ENCODE assay signal across 24 cellular contexts in the genomic region with DNA sequence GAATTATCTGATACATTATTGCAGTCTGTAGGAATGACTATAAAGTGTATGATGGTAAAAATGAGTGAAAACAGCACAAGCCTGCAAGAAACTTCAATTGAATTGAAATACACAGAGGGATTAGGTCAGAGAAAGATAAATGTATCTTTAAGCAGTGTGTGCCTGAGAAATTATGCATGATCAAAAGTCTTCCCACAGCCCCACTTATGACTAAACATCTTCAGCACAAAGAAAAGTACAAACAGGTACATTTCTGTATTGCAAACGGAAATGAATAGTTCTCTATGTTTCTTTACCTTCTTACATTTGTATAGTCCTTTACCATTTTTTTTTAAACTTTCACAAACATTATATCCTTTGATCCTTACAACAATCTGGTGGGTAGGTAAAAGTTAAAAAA.
A peak's percentile ranks its signal among the peaks of the same experiment; 100 is the strongest.
DNase-seq lines count a peak whose midpoint lies in the region; ATAC-seq, FAIRE-seq and TF ChIP-seq lines count a peak whose summit lies in the region.
"Had no signal": no experiment of that assay in that cellular context is flagged by ENCODE, and none has a peak within 500 bp of the region (broad histone marks: within the 10 kb centered on the region; RNA-seq: fewer than 3 reads in every experiment).

No MANE protein-coding gene starts in this region.

- peaks cover 4% of the 10 kb centered on the region for H3K4me1 Mint-ChIP-seq in activated naive CD4-positive, alpha-beta T cell treated with anti-CD3 and anti-CD28 coated beads, Interleukin-2, amount 10 ng/mL, durations not matched to agents 7 days and 5 days
- H3K4me1 Mint-ChIP-seq in activated naive CD4-positive, alpha-beta T cell treated with anti-CD3 and anti-CD28 coated beads for 36 hours (ENCODE audit: low read depth): peaks cover 18% of the 10 kb centered on the region
- H3K4me1 Mint-ChIP-seq: CD8-positive, alpha-beta memory T cell had no signal

- no peak for ATAC-seq in left cardiac atrium
- ATAC-seq: A549, GM12878 had no signal

- H3K36me3 Mint-ChIP-seq in activated naive CD4-positive, alpha-beta T cell treated with anti-CD3 and anti-CD28 coated beads, Interleukin-2, amount 10 ng/mL, durations not matched to agents 7 days and 5 days: peaks cover 2% of the 10 kb centered on the region
- no peaks in the 10 kb centered on the region for H3K36me3 Mint-ChIP-seq in activated naive CD4-positive, alpha-beta T cell treated with anti-CD3 and anti-CD28 coated beads for 36 hours (ENCODE audit: low read depth)
- H3K36me3 Mint-ChIP-seq: CD14-positive monocyte; CD8-positive, alpha-beta memory T cell had no signal

- H3K4me3 ChIP-seq in osteoblast (ENCODE audit: insufficient read depth, low read length) (no peak overlapping the region), kidney (ENCODE audit: low read length in 2 of 2) (no peak overlapping the region)
- H3K4me3 ChIP-seq: A549; BLaER1 treated with 17β-estradiol and CSF1 and Interleukin-3, amounts not matched to agents 10 nM and 100 nM; GM12878 had no signal

- no peak overlapping the region for H3K9ac ChIP-seq in kidney (ENCODE audit: low read length in 2 of 2)
- H3K9ac ChIP-seq: BLaER1 treated with 17β-estradiol and CSF1 and Interleukin-3, amounts not matched to agents 10 nM and 100 nM had no signal

- intact Hi-C loops in activated naive CD4-positive, alpha-beta T cell treated with anti-CD3 and anti-CD28 coated beads for 36 hours (cut with micrococcal nuclease): no loop called here
- intact Hi-C loops in left cardiac atrium (cut with DNase I): no loop called here
- intact Hi-C loops in kidney (cut with DNase I): no loop called here

- no peak for TF ChIP-seq CTCF in osteoblast (IDR thresholded peaks at IDR 0.05; ENCODE audit: extremely low read depth, low read depth, low read length)
- TF ChIP-seq CTCF in kidney (IDR thresholded peaks at IDR 0.05; ENCODE audit: borderline replicate concordance, extremely low read depth, insufficient read depth): no peak

- H2AFZ ChIP-seq in osteoblast (ENCODE audit: low read length): no peak overlapping the region

- no peak overlapping the region for H3K27ac ChIP-seq in osteoblast (ENCODE audit: low read depth, low read length)
- H3K27ac ChIP-seq in kidney (ENCODE audit: low read depth in 2 of 2, low read length in 2 of 2): no peak overlapping the region
- H3K27ac ChIP-seq: A549; BLaER1 treated with 17β-estradiol and CSF1 and Interleukin-3, amounts not matched to agents 10 nM and 100 nM had no signal

- peak overlapping the region; percentile 12 for H3K27ac Mint-ChIP-seq in activated naive CD4-positive, alpha-beta T cell treated with anti-CD3 and anti-CD28 coated beads, Interleukin-2, amount 10 ng/mL, durations not matched to agents 7 days and 5 days
- H3K27ac Mint-ChIP-seq in activated naive CD4-positive, alpha-beta T cell treated with anti-CD3 and anti-CD28 coated beads for 36 hours: no peak overlapping the region
- H3K27ac Mint-ChIP-seq: CD14-positive monocyte; CD4-positive, alpha-beta T cell had no signal

- no peak for FAIRE-seq in kidney (lab: Jason Lieb, UNC)
- FAIRE-seq: A549, D721Med, GM12878, GM19239, H1 had no signal

- H3K9me3 Mint-ChIP-seq in activated naive CD4-positive, alpha-beta T cell treated with anti-CD3 and anti-CD28 coated beads, Interleukin-2, amount 10 ng/mL, durations not matched to agents 7 days and 5 days: peaks cover 2% of the 10 kb centered on the region
- no peaks in the 10 kb centered on the region for H3K9me3 Mint-ChIP-seq in activated naive CD4-positive, alpha-beta T cell treated with anti-CD3 and anti-CD28 coated beads for 36 hours
- H3K9me3 Mint-ChIP-seq: CD4-positive, alpha-beta T cell had no signal

- H3K27me3 ChIP-seq in osteoblast (ENCODE audit: insufficient read depth, low read length): no peaks in the 10 kb centered on the region
- H3K27me3 ChIP-seq: BE2C; BLaER1 treated with 17β-estradiol and CSF1 and Interleukin-3, amounts not matched to agents 10 nM and 100 nM had no signal

- no peaks in the 10 kb centered on the region for H4K20me1 ChIP-seq in osteoblast (ENCODE audit: insufficient read depth, low read length)
- H4K20me1 ChIP-seq: BLaER1 treated with 17β-estradiol and CSF1 and Interleukin-3, amounts not matched to agents 10 nM and 100 nM had no signal

- no peak for DNase-seq in activated naive CD4-positive, alpha-beta T cell treated with anti-CD3 and anti-CD28 coated beads, Interleukin-2, amount 10 ng/mL, durations not matched to agents 7 days and 5 days
- no peak for DNase-seq in activated naive CD4-positive, alpha-beta T cell treated with anti-CD3 and anti-CD28 coated beads for 36 hours
- peak; percentile 5 for DNase-seq in amniotic epithelial cell (ENCODE audit: low read depth)
- peak; percentile 2 for DNase-seq in osteoblast (ENCODE audit: insufficient read length, low spot score, missing footprints)
- no peak for DNase-seq in left cardiac atrium
- DNase-seq in kidney: no peak
- DNase-seq: 8988T; ACHN; AML-193; BE2C; CD4-positive, alpha-beta T cell; CD8-positive, alpha-beta memory T cell; DMS 273 treated with DMSO at 0.1 percent for 48 hours; DMS79; EL; GDM1; HCEC 1CT had no signal

- no peaks in the 10 kb centered on the region for H3K4me1 ChIP-seq in osteoblast (ENCODE audit: insufficient read depth, low read length)
- peaks cover 0 to 10% of the 10 kb centered on the region in 2 donors for H3K4me1 ChIP-seq in kidney (ENCODE audit: control insufficient read depth in 1 of 2, insufficient read depth in 1 of 2, low read depth in 1 of 2, low read length in 2 of 2)
- H3K4me1 ChIP-seq: A549, BE2C had no signal

- H3K79me2 ChIP-seq in osteoblast (ENCODE audit: insufficient read depth, low read length): no peaks in the 10 kb centered on the region

- CTCF ChIA-PET in activated naive CD4-positive, alpha-beta T cell treated with anti-CD3 and anti-CD28 coated beads, Interleukin-2, amount 10 ng/mL, durations not matched to agents 7 days and 5 days (lab: Charles Lee): no interaction called here
- CTCF ChIA-PET in activated naive CD4-positive, alpha-beta T cell treated with anti-CD3 and anti-CD28 coated beads for 36 hours (lab: Charles Lee): no interaction called here

- no peaks in the 10 kb centered on the region for H3K27me3 Mint-ChIP-seq in activated naive CD4-positive, alpha-beta T cell treated with anti-CD3 and anti-CD28 coated beads, Interleukin-2, amount 10 ng/mL, durations not matched to agents 7 days and 5 days
- H3K27me3 Mint-ChIP-seq in activated naive CD4-positive, alpha-beta T cell treated with anti-CD3 and anti-CD28 coated beads for 36 hours (ENCODE audit: low read depth): no peaks in the 10 kb centered on the region
- H3K27me3 Mint-ChIP-seq: CD4-positive, alpha-beta T cell had no signal

- H3K36me3 ChIP-seq in osteoblast (ENCODE audit: insufficient read depth, low read length): no peaks in the 10 kb centered on the region
- no peaks in the 10 kb centered on the region for H3K36me3 ChIP-seq in kidney (ENCODE audit: control insufficient read depth in 1 of 2, insufficient read depth in 2 of 2, low read length in 2 of 2)
- H3K36me3 ChIP-seq: BE2C; BLaER1 treated with 17β-estradiol and CSF1 and Interleukin-3, amounts not matched to agents 10 nM and 100 nM had no signal

- H3K9me3 ChIP-seq in osteoblast (ENCODE audit: low read depth, low read length): no peaks in the 10 kb centered on the region
- no peaks in the 10 kb centered on the region for H3K9me3 ChIP-seq in kidney (ENCODE audit: control insufficient read depth in 1 of 2, low read length in 2 of 2)
- H3K9me3 ChIP-seq: A549; BE2C; BLaER1 treated with 17β-estradiol and CSF1 and Interleukin-3, amounts not matched to agents 10 nM and 100 nM had no signal

- no peak overlapping the region for H3K4me3 Mint-ChIP-seq in activated naive CD4-positive, alpha-beta T cell treated with anti-CD3 and anti-CD28 coated beads, Interleukin-2, amount 10 ng/mL, durations not matched to agents 7 days and 5 days
- H3K4me3 Mint-ChIP-seq in activated naive CD4-positive, alpha-beta T cell treated with anti-CD3 and anti-CD28 coated beads for 36 hours: no peak overlapping the region
- H3K4me3 Mint-ChIP-seq: CD14-positive monocyte; CD4-positive, alpha-beta T cell; CD8-positive, alpha-beta memory T cell had no signal

- H3K4me2 ChIP-seq in osteoblast (ENCODE audit: insufficient read depth, low read length): no peak overlapping the region
- H3K4me2 ChIP-seq: A549; BLaER1 treated with 17β-estradiol and CSF1 and Interleukin-3, amounts not matched to agents 10 nM and 100 nM had no signal

Comparison
In these comparisons a context has a peak if more than half of its experiments do, and no peak if none do; other contexts are left out.
1. DNase-seq: peak in amniotic epithelial cell (single experiment) and osteoblast (single experiment); none in activated naive CD4-positive, alpha-beta T cell treated with anti-CD3 and anti-CD28 coated beads, Interleukin-2, amount 10 ng/mL, durations not matched to agents 7 days and 5 days (single experiment), activated naive CD4-positive, alpha-beta T cell treated with anti-CD3 and anti-CD28 coated beads for 36 hours (single experiment), left cardiac atrium (single experiment) and kidney (single experiment).